ENCODE assay signal across 11 cellular contexts in the genomic region with DNA sequence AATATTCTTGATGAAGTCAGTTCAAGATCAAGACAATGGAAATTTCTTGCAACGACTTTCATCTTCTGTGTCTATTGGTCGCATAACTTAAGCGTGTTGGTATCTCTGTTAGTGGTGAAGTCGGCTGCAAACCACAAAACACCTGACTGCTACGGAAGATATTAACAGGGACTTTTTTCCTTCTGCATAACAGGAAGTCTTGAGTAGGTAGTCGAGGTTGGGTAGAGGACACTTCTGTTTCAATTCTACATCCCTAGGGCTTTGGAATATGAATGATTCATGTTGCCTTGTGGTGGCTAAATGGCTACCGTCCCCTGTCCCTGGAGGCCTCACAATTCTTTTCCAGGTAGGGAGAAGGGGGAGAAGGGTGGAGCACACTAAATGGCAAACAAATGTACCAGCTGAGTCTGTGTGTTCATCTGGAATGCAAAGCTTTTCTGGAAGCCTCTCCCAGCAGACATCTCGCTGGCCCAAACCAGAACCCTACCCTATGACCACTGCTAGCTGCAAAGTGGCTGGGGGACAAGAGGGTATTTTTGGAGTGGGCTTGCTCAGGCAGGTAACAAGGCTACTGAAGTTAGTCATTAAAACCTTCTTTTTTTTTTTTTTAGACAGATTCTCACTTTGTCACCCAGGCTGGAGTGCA. TPM values are rescaled to one million over a fixed set of nuclear protein-coding genes. Genes with fewer than 3 reads are reported as not detected.
DNase-seq lines count a peak whose midpoint lies in the region; ATAC-seq, FAIRE-seq and TF ChIP-seq lines count a peak whose summit lies in the region.
"Had no signal": no experiment of that assay in that cellular context is flagged by ENCODE, and none has a peak within 500 bp of the region (broad histone marks: within the 10 kb centered on the region; RNA-seq: fewer than 3 reads in every experiment).

No MANE protein-coding gene starts in this region.

- H2AFZ ChIP-seq in HepG2 (ENCODE audit: low read length): no peak overlapping the region

- H3K27me3 ChIP-seq in esophagus squamous epithelium (peaks cover 0 to 39% (median 0%) of the 10 kb centered on the region in 4 donors), HepG2 (ENCODE audit: control insufficient read depth in 1 of 2, insufficient read depth in 2 of 2, low read length in 2 of 2) (peaks cover 1 to 16% of the 10 kb centered on the region in 2 experiments; a peak in 3 of 5 replicates)

- ATAC-seq in GM18870 (IDR thresholded peaks at IDR 0.05; ENCODE audit: unreplicated experiment) (peak; percentile 90), HG02938 (IDR thresholded peaks at IDR 0.05; ENCODE audit: unreplicated experiment) (peak; percentile 63), HepG2 (no peak), GM21528 (IDR thresholded peaks at IDR 0.05; ENCODE audit: low FRiP score, unreplicated experiment) (no peak)

- in situ Hi-C loops in HepG2 (cut with HindIII; ENCODE audit: extremely low pct_ligation_motif_present, low pct_unique_long_range_greater_than_20kb): no loop called here

- TF ChIP-seq POLR2A in esophagus squamous epithelium (IDR thresholded peaks at IDR 0.05) (peak in 1 of 4 donors; percentile 7), HepG2 (IDR thresholded peaks at IDR 0.05; ENCODE audit: insufficient read depth in 1 of 2, low read depth in 2 of 2, low read length in 2 of 2) (no peak)

- no peak overlapping the region for H3K27ac ChIP-seq in esophagus squamous epithelium
- no peak overlapping the region for H3K27ac ChIP-seq in HepG2 (ENCODE audit: extremely low read length, insufficient read depth, low read length)
- H3K27ac ChIP-seq: HL-60 had no signal

- TF ChIP-seq RAD21 in HepG2 (CRISPR knock-in tag; IDR thresholded peaks at IDR 0.05): no peak

- peak; percentile 15 to 19 for DNase-seq in activated CD4-positive, alpha-beta T cell treated with anti-CD3 and anti-CD28 coated beads for 24 hours (ENCODE audit: low read depth in 2 of 2)
- DNase-seq in stimulated activated CD4-positive, alpha-beta T cell treated with anti-CD3 and anti-CD28 coated beads, Interleukin-15, amount 100 ng/mL, for 24 hours: peak; percentile 63
- DNase-seq in OCI-M1 (lab: John Stamatoyannopoulos, UW) (no peak), esophagus squamous epithelium (lab: John Stamatoyannopoulos, UW) (no peak), HepG2 (ENCODE audit: low spot score) (no peak)

- no peak for FAIRE-seq in HepG2 (lab: Jason Lieb, UNC)

- WGBS in esophagus squamous epithelium, 2 donors: 57 to 60% methylated on average over 8 of the region's 8 CpGs
- 15% methylated on average over 8 of the region's 8 CpGs for WGBS in HepG2 (ENCODE audit: low lambda C conversion rate)

- intact Hi-C loops in esophagus squamous epithelium (cut with DNase I): no loop called here
- intact Hi-C loops in HepG2 (cut with micrococcal nuclease; ENCODE audit: unreplicated experiment): no loop called here

- TF ChIP-seq EP300 in HepG2 (IDR thresholded peaks at IDR 0.05; ENCODE audit: low read depth in 2 of 2, low read length in 2 of 2): no peak
- TF ChIP-seq EP300 in HepG2 (CRISPR knock-in tag; IDR thresholded peaks at IDR 0.05; ENCODE audit: borderline replicate concordance): no peak

- H3K4me1 ChIP-seq in esophagus squamous epithelium: no peaks in the 10 kb centered on the region
- no peaks in the 10 kb centered on the region for H3K4me1 ChIP-seq in HepG2 (ENCODE audit: insufficient read depth, low read length)

- no peak overlapping the region for H3K4me2 ChIP-seq in HepG2 (ENCODE audit: low read depth, low read length)

- H4K20me1 ChIP-seq in HepG2 (ENCODE audit: insufficient read depth, low read length): no peaks in the 10 kb centered on the region

- no peak overlapping the region for H3K4me3 ChIP-seq in esophagus squamous epithelium
- no peak overlapping the region for H3K4me3 ChIP-seq in HepG2 (replicated peaks in 1 of 3; ENCODE audit: insufficient read depth in 1 of 3, low read depth in 2 of 3, low read length in 3 of 3)

- no TSS peak for BruUV-seq in HepG2 (replicated peaks; lab: Mats Ljungman, UMichigan)

- H3K79me2 ChIP-seq in HepG2 (ENCODE audit: insufficient read depth, low read length): no peaks in the 10 kb centered on the region

- no peak overlapping the region for H3K9ac ChIP-seq in HepG2 (ENCODE audit: insufficient read depth, low read depth, low read length)

- POLR2A ChIA-PET in HepG2 (lab: Yijun Ruan, JAX): no interaction called here

- TF ChIP-seq CTCF in esophagus squamous epithelium (IDR thresholded peaks at IDR 0.05): no peak
- TF ChIP-seq CTCF in HepG2 (CRISPR knock-in tag; IDR thresholded peaks at IDR 0.05): no peak

- H3K36me3 ChIP-seq in esophagus squamous epithelium: no peaks in the 10 kb centered on the region
- H3K36me3 ChIP-seq in HepG2 (replicated peaks in 1 of 2; ENCODE audit: control insufficient read depth in 1 of 2, insufficient read depth in 2 of 2, low read length in 2 of 2): no peaks in the 10 kb centered on the region

- CTCF ChIA-PET in HepG2 (lab: Yijun Ruan, JAX; ENCODE audit: low intra/inter-chr PET ratio, low total read pairs): no interaction called here

- no peaks in the 10 kb centered on the region for H3K9me3 ChIP-seq in esophagus squamous epithelium
- H3K9me3 ChIP-seq in HepG2 (ENCODE audit: low read length): no peaks in the 10 kb centered on the region

TF ChIP-seq in HepG2, 621 proteins besides CTCF, POLR2A, EP300 and RAD21 (continues in another document):
- TF ChIP-seq, protein P1, sequence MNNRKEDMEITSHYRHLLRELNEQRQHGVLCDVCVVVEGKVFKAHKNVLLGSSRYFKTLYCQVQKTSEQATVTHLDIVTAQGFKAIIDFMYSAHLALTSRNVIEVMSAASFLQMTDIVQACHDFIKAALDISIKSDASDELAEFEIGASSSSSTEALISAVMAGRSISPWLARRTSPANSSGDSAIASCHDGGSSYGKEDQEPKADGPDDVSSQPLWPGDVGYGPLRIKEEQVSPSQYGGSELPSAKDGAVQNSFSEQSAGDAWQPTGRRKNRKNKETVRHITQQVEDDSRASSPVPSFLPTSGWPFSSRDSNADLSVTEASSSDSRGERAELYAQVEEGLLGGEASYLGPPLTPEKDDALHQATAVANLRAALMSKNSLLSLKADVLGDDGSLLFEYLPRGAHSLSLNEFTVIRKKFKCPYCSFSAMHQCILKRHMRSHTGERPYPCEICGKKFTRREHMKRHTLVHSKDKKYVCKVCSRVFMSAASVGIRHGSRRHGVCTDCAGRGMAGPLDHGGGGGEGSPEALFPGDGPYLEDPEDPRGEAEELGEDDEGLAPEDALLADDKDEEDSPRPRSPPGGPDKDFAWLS (CRISPR knock-in tag; IDR thresholded peaks at IDR 0.05; ENCODE audit: borderline replicate concordance): no peak
- TF ChIP-seq, protein P2, sequence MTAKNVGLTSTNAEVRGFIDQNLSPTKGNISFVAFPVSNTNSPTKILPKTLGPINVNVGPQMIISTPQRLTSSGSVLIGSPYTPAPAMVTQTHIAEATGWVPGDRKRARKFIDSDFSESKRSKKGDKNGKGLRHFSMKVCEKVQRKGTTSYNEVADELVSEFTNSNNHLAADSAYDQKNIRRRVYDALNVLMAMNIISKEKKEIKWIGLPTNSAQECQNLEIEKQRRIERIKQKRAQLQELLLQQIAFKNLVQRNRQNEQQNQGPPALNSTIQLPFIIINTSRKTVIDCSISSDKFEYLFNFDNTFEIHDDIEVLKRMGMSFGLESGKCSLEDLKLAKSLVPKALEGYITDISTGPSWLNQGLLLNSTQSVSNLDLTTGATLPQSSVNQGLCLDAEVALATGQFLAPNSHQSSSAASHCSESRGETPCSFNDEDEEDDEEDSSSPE (CRISPR knock-in tag; IDR thresholded peaks at IDR 0.05): no peak
- TF ChIP-seq SMAD3 (CRISPR knock-in tag; IDR thresholded peaks at IDR 0.05) (no peak), NFE2L1 (CRISPR knock-in tag; IDR thresholded peaks at IDR 0.05; ENCODE audit: borderline replicate concordance) (no peak), ZNF724P (CRISPR knock-in tag; IDR thresholded peaks at IDR 0.05; ENCODE audit: borderline replicate concordance) (no peak), ZNF343 (CRISPR knock-in tag; IDR thresholded peaks at IDR 0.05) (no peak), NFKBIZ (CRISPR knock-in tag; IDR thresholded peaks at IDR 0.05) (no peak)
- TF ChIP-seq, protein P3, sequence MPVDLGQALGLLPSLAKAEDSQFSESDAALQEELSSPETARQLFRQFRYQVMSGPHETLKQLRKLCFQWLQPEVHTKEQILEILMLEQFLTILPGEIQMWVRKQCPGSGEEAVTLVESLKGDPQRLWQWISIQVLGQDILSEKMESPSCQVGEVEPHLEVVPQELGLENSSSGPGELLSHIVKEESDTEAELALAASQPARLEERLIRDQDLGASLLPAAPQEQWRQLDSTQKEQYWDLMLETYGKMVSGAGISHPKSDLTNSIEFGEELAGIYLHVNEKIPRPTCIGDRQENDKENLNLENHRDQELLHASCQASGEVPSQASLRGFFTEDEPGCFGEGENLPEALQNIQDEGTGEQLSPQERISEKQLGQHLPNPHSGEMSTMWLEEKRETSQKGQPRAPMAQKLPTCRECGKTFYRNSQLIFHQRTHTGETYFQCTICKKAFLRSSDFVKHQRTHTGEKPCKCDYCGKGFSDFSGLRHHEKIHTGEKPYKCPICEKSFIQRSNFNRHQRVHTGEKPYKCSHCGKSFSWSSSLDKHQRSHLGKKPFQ (CRISPR knock-in tag; IDR thresholded peaks at IDR 0.05; ENCODE audit: insufficient replicate concordance): no peak

RNA-seq across cellular contexts. Expression of a gene that starts 34.6 kb away (rescaled TPM):
- total RNA-seq in esophagus squamous epithelium (not detected), HepG2 (2016; rRNA removed; fragmentation: Illumina TruSeq; extraction: Trizol) (not detected in 2 replicates)
- total RNA-seq in HepG2 (2016; cell fraction: cytosol; rRNA removed; fragmentation: Illumina TruSeq; extraction: Trizol; ENCODE audit: low read depth): not detected in 2 replicates
- not detected in 2 replicates for total RNA-seq in HepG2 (2016; cell fraction: insoluble cytoplasmic fraction; rRNA removed; fragmentation: Illumina TruSeq; extraction: Trizol)
- total RNA-seq in HepG2 (2016; cell fraction: membrane; rRNA removed; fragmentation: Illumina TruSeq; extraction: Trizol): not detected in 2 replicates
- total RNA-seq in HepG2 (2016; cell fraction: nucleus; rRNA removed; fragmentation: Illumina TruSeq; extraction: Trizol): not detected in 2 replicates
- polyA plus RNA-seq in HepG2 (2011; rRNA removed): not detected in 2 replicates
- polyA plus RNA-seq in HepG2 (2011; cell fraction: cytosol; rRNA removed): not detected in 2 replicates
- not detected in 2 replicates for polyA plus RNA-seq in HepG2 (2011; cell fraction: nucleus; rRNA removed)
- polyA plus RNA-seq in HepG2 (2012): not detected in 2 replicates
- not detected in 2 replicates for polyA plus RNA-seq in HepG2 (2016; cell fraction: cytosol; fragmentation: Illumina TruSeq; extraction: Trizol; ENCODE audit: low read depth)
- not detected in 2 replicates for polyA plus RNA-seq in HepG2 (2016; cell fraction: insoluble cytoplasmic fraction; fragmentation: Illumina TruSeq; extraction: Trizol; ENCODE audit: low read depth)
- polyA plus RNA-seq in HepG2 (2016; cell fraction: membrane; fragmentation: Illumina TruSeq; extraction: Trizol; ENCODE audit: low read depth): not detected in 2 replicates
- polyA plus RNA-seq in HepG2 (2016; cell fraction: nucleus; fragmentation: Illumina TruSeq; extraction: Trizol; ENCODE audit: insufficient read depth, low read depth): not detected in 2 replicates
- polyA minus RNA-seq in HepG2 (2011; rRNA and poly(A)+ RNA removed; ENCODE audit: low replicate concordance): not detected in 2 replicates
- polyA minus RNA-seq in HepG2 (2011; cell fraction: cytosol; rRNA and poly(A)+ RNA removed): not detected in 2 replicates
- not detected in 2 replicates for polyA minus RNA-seq in HepG2 (2011; cell fraction: nucleus; rRNA and poly(A)+ RNA removed)
- total RNA-seq: fibroblast of lung, lung microvascular endothelial cell had no signal
- polyA plus RNA-seq: fibroblast of lung had no signal

Comparison
In these comparisons a context has a peak if more than half of its experiments do, and no peak if none do; other contexts are left out.
1. ATAC-seq: peak in GM18870 (single experiment) and HG02938 (single experiment); none in HepG2 (single experiment) and GM21528 (single experiment).
2. DNase-seq: peak in activated CD4-positive, alpha-beta T cell treated with anti-CD3 and anti-CD28 coated beads for 24 hours (2 of 2) and stimulated activated CD4-positive, alpha-beta T cell treated with anti-CD3 and anti-CD28 coated beads, Interleukin-15, amount 100 ng/mL, for 24 hours (single experiment); none in OCI-M1 (single experiment), esophagus squamous epithelium (single experiment) and HepG2 (single experiment).